Comparison of ENCODE assay signal across 20 cellular contexts in genomic region chr1:94562502-94563260, GRCh38. TPM values are rescaled to one million over a fixed set of nuclear protein-coding genes. Genes with fewer than 3 reads are reported as not detected.
A peak's percentile ranks its signal among the peaks of the same experiment; 100 is the strongest.
DNase-seq lines count a peak whose midpoint lies in the region; ATAC-seq and TF ChIP-seq lines count a peak whose summit lies in the region.
"Had no signal": no experiment of that assay in that cellular context is flagged by ENCODE, and none has a peak within 500 bp of the region (broad histone marks: within the 10 kb centered on the region; RNA-seq: fewer than 3 reads in every experiment).

No MANE protein-coding gene starts in this region.

- no peak overlapping the region for H3K4me3 Mint-ChIP-seq in stimulated activated naive CD8-positive, alpha-beta T cell treated with anti-CD3 and anti-CD28 coated beads, Interleukin-15, amount 100 ng/mL, for 72 hours
- H3K4me3 Mint-ChIP-seq: stimulated activated naive CD8-positive, alpha-beta T cell treated with anti-CD3 and anti-CD28 coated beads, Interleukin-15, Interleukin-2, amounts not matched to agents 100 ng/mL and 50 ng/mL, for 24 hours had no signal

- H3K9me3 Mint-ChIP-seq in stimulated activated naive CD8-positive, alpha-beta T cell treated with anti-CD3 and anti-CD28 coated beads, Interleukin-15, amount 100 ng/mL, for 72 hours: peaks cover 0 to 3% of the 10 kb centered on the region in 2 donors

- H3K4me3 ChIP-seq in prostate gland: no peak overlapping the region
- H3K4me3 ChIP-seq: dorsolateral prefrontal cortex, psoas muscle, SJSA1 had no signal

- peak overlapping the region; percentile 25 to 43 for H3K27ac ChIP-seq in prostate gland
- H3K27ac ChIP-seq: dorsolateral prefrontal cortex, psoas muscle, SJSA1 had no signal

- 52% methylated on average over 12 of the region's 12 CpGs for WGBS in prostate gland

- H3K27ac Mint-ChIP-seq in stimulated activated naive CD8-positive, alpha-beta T cell treated with anti-CD3 and anti-CD28 coated beads, Interleukin-15, amount 100 ng/mL, for 72 hours: no peak overlapping the region
- H3K27ac Mint-ChIP-seq: CD8-positive, alpha-beta memory T cell; stimulated activated naive CD8-positive, alpha-beta T cell treated with anti-CD3 and anti-CD28 coated beads, Interleukin-15, Interleukin-2, amounts not matched to agents 100 ng/mL and 50 ng/mL, for 24 hours had no signal

- H3K27me3 Mint-ChIP-seq in stimulated activated naive CD8-positive, alpha-beta T cell treated with anti-CD3 and anti-CD28 coated beads, Interleukin-15, amount 100 ng/mL, for 72 hours: no peaks in the 10 kb centered on the region
- H3K27me3 Mint-ChIP-seq: stimulated activated naive CD8-positive, alpha-beta T cell treated with anti-CD3 and anti-CD28 coated beads, Interleukin-15, Interleukin-2, amounts not matched to agents 100 ng/mL and 50 ng/mL, for 24 hours had no signal

- no peaks in the 10 kb centered on the region for H3K36me3 ChIP-seq in prostate gland
- H3K36me3 ChIP-seq: SJSA1 had no signal

- DNase-seq in DMS53 (lab: John Stamatoyannopoulos, UW) (peak; percentile 58), NCI-H510A treated with DMSO at 0.1 percent for 48 hours (lab: John Stamatoyannopoulos, UW) (peak; percentile 62), left colon (peak; percentile 57 to 68), prostate gland (ENCODE audit: low spot score) (peak; percentile 69), left cardiac atrium (no peak), OCI-M1 (lab: John Stamatoyannopoulos, UW) (no peak)
- DNase-seq in stimulated activated naive CD8-positive, alpha-beta T cell treated with anti-CD3 and anti-CD28 coated beads, Interleukin-15, amount 100 ng/mL, for 72 hours: no peak
- DNase-seq: activated CD4-positive, alpha-beta T cell treated with anti-CD3 and anti-CD28 coated beads for 4 hours; activated CD8-positive, alpha-beta memory T cell treated with anti-CD3 and anti-CD28 coated beads, Interleukin-2, amount 50 U/mL, for 4 hours; CD8-positive, alpha-beta memory T cell; dorsolateral prefrontal cortex; H7; NCI-H187; psoas muscle; stimulated activated CD4-positive, alpha-beta T cell treated with anti-CD3 and anti-CD28 coated beads, Interleukin-15, amount 100 ng/mL, for 24 hours; T-helper 9 cell had no signal

- no peak for TF ChIP-seq POLR2A in prostate gland (IDR thresholded peaks at IDR 0.05)

- ATAC-seq in left colon: peak; percentile 98
- no peak for ATAC-seq in left cardiac atrium
- ATAC-seq in stimulated activated naive CD8-positive, alpha-beta T cell treated with anti-CD3 and anti-CD28 coated beads, Interleukin-15, amount 100 ng/mL, for 72 hours: no peak
- ATAC-seq in GM18867 (IDR thresholded peaks at IDR 0.05; ENCODE audit: unreplicated experiment): no peak
- ATAC-seq: psoas muscle had no signal

- intact Hi-C loops in left colon (cut with DNase I, micrococcal nuclease) (no loop called here), prostate gland (cut with DNase I) (no loop called here), left cardiac atrium (cut with DNase I) (no loop called here)

- H3K27me3 ChIP-seq in prostate gland (replicated peaks; ENCODE audit: insufficient read depth): no peaks in the 10 kb centered on the region
- H3K27me3 ChIP-seq: SJSA1 had no signal

- no peaks in the 10 kb centered on the region for H3K9me3 ChIP-seq in prostate gland
- H3K9me3 ChIP-seq: psoas muscle, SJSA1 had no signal

- no peaks in the 10 kb centered on the region for H3K4me1 Mint-ChIP-seq in stimulated activated naive CD8-positive, alpha-beta T cell treated with anti-CD3 and anti-CD28 coated beads, Interleukin-15, amount 100 ng/mL, for 72 hours
- H3K4me1 Mint-ChIP-seq: CD8-positive, alpha-beta memory T cell had no signal

- TF ChIP-seq CTCF in prostate gland (IDR thresholded peaks at IDR 0.05): no peak

- H3K4me1 ChIP-seq in prostate gland (replicated peaks): no peaks in the 10 kb centered on the region
- H3K4me1 ChIP-seq: psoas muscle had no signal

RNA-seq across cellular contexts. Expression of gene F3, which starts 21.1 kb away (rescaled TPM):
- total RNA-seq in left colon: 10 to 100 TPM; 44.4 to 52.4 TPM
- total RNA-seq in prostate gland: 100 to 1,000 TPM in 1 of 2 donors, 10 to 100 TPM in 1; 36.3 to 120 TPM
- 10 to 100 TPM; 23.6 to 47.9 TPM for total RNA-seq in left cardiac atrium
- total RNA-seq: OCI-LY7 had no signal

Comparison
In these comparisons a context has a peak if more than half of its experiments do, and no peak if none do; other contexts are left out.
1. DNase-seq: peak in DMS53 (single experiment), NCI-H510A treated with DMSO at 0.1 percent for 48 hours (single experiment), left colon (2 of 2) and prostate gland (single experiment); none in left cardiac atrium (single experiment), stimulated activated naive CD8-positive, alpha-beta T cell treated with anti-CD3 and anti-CD28 coated beads, Interleukin-15, amount 100 ng/mL, for 72 hours (0 of 2) and OCI-M1 (single experiment).